Comparison of ENCODE assay signal across 16 cellular contexts in genomic region chr2:179449010-179449409, GRCh38.
DNase-seq lines count a peak whose midpoint lies in the region; ATAC-seq and TF ChIP-seq lines count a peak whose summit lies in the region.
"Had no signal": no experiment of that assay in that cellular context is flagged by ENCODE, and none has a peak within 500 bp of the region (broad histone marks: within the 10 kb centered on the region; RNA-seq: fewer than 3 reads in every experiment).

No MANE protein-coding gene starts in this region.

- in situ Hi-C loops in gastrocnemius medialis (cut with MboI; ENCODE audit: low sequenced_read_pairs in 4 of 4) = no loop called here

- peaks cover 0 to 7% of the 10 kb centered on the region in 2 donors for H3K4me1 ChIP-seq in gastrocnemius medialis

- H3K27me3 ChIP-seq in gastrocnemius medialis = no peaks in the 10 kb centered on the region
- H3K27me3 ChIP-seq: neutrophil, right atrium auricular region had no signal

- H3K9me3 ChIP-seq in gastrocnemius medialis = no peaks in the 10 kb centered on the region
- H3K9me3 ChIP-seq: neutrophil, right atrium auricular region had no signal

- no peak overlapping the region for H3K4me3 ChIP-seq in gastrocnemius medialis
- H3K4me3 ChIP-seq: right atrium auricular region, SK-N-MC had no signal

- DNase-seq in SHP77 treated with DMSO at 0.1 percent for 48 hours (lab: John Stamatoyannopoulos, UW) (no peak), gastrocnemius medialis (no peak), amniotic stem cell (lab: John Stamatoyannopoulos, UW) (no peak)
- DNase-seq: activated CD4-positive, alpha-beta memory T cell treated with anti-CD3 and anti-CD28 coated beads, Interleukin-2, amount 10 ng/mL, durations not matched to agents 7 days and 5 days; effector memory CD8-positive, alpha-beta T cell; GOT3; NCI-H1694; NCI-H446 treated with DMSO at 0.1 percent for 48 hours had no signal

- no peak for TF ChIP-seq CTCF in gastrocnemius medialis (IDR thresholded peaks at IDR 0.05 in 4 of 5, conservative IDR thresholded peaks at IDR 0.05 in 1 of 5)

- TF ChIP-seq POLR2A in gastrocnemius medialis (IDR thresholded peaks at IDR 0.05) = no peak

- no peak overlapping the region for H3K27ac ChIP-seq in gastrocnemius medialis
- H3K27ac ChIP-seq: neutrophil, right atrium auricular region, SK-N-MC had no signal

- H3K36me3 ChIP-seq in gastrocnemius medialis = no peaks in the 10 kb centered on the region
- H3K36me3 ChIP-seq: neutrophil, right atrium auricular region had no signal

- peak; percentile 78 for ATAC-seq in GM18508 (IDR thresholded peaks at IDR 0.05; ENCODE audit: insufficient read depth, unreplicated experiment)
- ATAC-seq in GM19467 (IDR thresholded peaks at IDR 0.05; ENCODE audit: unreplicated experiment) = peak; percentile 50
- peak; percentile 98 for ATAC-seq in HG02870 (IDR thresholded peaks at IDR 0.05; ENCODE audit: unreplicated experiment)
- ATAC-seq in HG03469 (IDR thresholded peaks at IDR 0.05; ENCODE audit: unreplicated experiment) = peak; percentile 89
- no peak for ATAC-seq in HG02938 (IDR thresholded peaks at IDR 0.05; ENCODE audit: unreplicated experiment)
- no peak for ATAC-seq in gastrocnemius medialis
- ATAC-seq: effector memory CD8-positive, alpha-beta T cell had no signal

- intact Hi-C loops in gastrocnemius medialis (cut with DNase I; ENCODE audit: low total_unique reads) = no loop called here

Comparison
In these comparisons a context has a peak if more than half of its experiments do, and no peak if none do; other contexts are left out.
1. ATAC-seq: peak in GM18508 (single experiment), GM19467 (single experiment), HG02870 (single experiment) and HG03469 (single experiment); none in HG02938 (single experiment) and gastrocnemius medialis (0 of 2).